24 cellular contexts compared by ENCODE assay signal in genomic region chr4:3655485-3656429, GRCh38.
A peak's percentile ranks its signal among the peaks of the same experiment; 100 is the strongest.
DNase-seq lines count a peak whose midpoint lies in the region; ATAC-seq and TF ChIP-seq lines count a peak whose summit lies in the region.
"Had no signal": no experiment of that assay in that cellular context is flagged by ENCODE, and none has a peak within 500 bp of the region (broad histone marks: within the 10 kb centered on the region; RNA-seq: fewer than 3 reads in every experiment).

No MANE protein-coding gene starts in this region.

- 52 to 56% methylated on average over 20 of the region's 20 CpGs for WGBS in upper lobe of left lung, 2 donors

- no peaks in the 10 kb centered on the region for H3K9me2 ChIP-seq in DOHH2 (replicated peaks; ENCODE audit: control insufficient read depth, low read length)

- no peak for TF ChIP-seq POLR2A in upper lobe of left lung (IDR thresholded peaks at IDR 0.05)

- H3K4me3 ChIP-seq in BLaER1, result no peak overlapping the region
- H3K4me3 ChIP-seq in DOHH2 (ENCODE audit: low read length), result peak overlapping the region; percentile 81
- H3K4me3 ChIP-seq in upper lobe of left lung, result no peak overlapping the region
- H3K4me3 ChIP-seq: gastroesophageal sphincter, left ventricle myocardium inferior, spleen had no signal

- peak; percentile 75 for DNase-seq in NCI-H510A treated with DMSO at 0.1 percent for 48 hours (lab: John Stamatoyannopoulos, UW)
- DNase-seq in iPS DF 19.7 (ENCODE audit: low read depth, low spot score), result peak; percentile 35
- DNase-seq in caudate nucleus (lab: John Stamatoyannopoulos, UW), result no peak
- DNase-seq in NAMALWA (ENCODE audit: low spot score), result no peak
- DNase-seq in upper lobe of left lung, result no peak
- DNase-seq: activated CD4-positive, alpha-beta T cell treated with anti-CD3 and anti-CD28 coated beads, Interleukin-2, amount 50 U/mL, for 48 hours; activated naive CD4-positive, alpha-beta T cell treated with anti-CD3 and anti-CD28 coated beads for 36 hours; activated T-cell treated with anti-CD3 and anti-CD28 coated beads, Interleukin-2, amount 50 U/mL, for 1 hour; CD4-positive, alpha-beta memory T cell; erythroblast; GOT3; left ventricle myocardium inferior; NCI-H1436 treated with DMSO at 0.1 percent for 48 hours; NCI-H446 treated with DMSO at 0.1 percent for 48 hours; SHP77 treated with DMSO at 0.1 percent for 48 hours; spleen; stimulated activated CD8-positive, alpha-beta memory T cell treated with anti-CD3 and anti-CD28 coated beads, Interleukin-4, amount 100 ng/mL, for 48 hours; T-helper 17 cell had no signal

- H3K4me1 ChIP-seq in BLaER1, result peaks cover 96% of the 10 kb centered on the region
- H3K4me1 ChIP-seq in DOHH2 (ENCODE audit: control insufficient read depth, low read length), result peaks cover 72% of the 10 kb centered on the region
- H3K4me1 ChIP-seq in upper lobe of left lung, result no peaks in the 10 kb centered on the region
- H3K4me1 ChIP-seq: gastroesophageal sphincter, left ventricle myocardium inferior had no signal

- peaks cover 35% of the 10 kb centered on the region for H3F3A ChIP-seq in DOHH2 (ENCODE audit: control insufficient read depth, insufficient read depth)

- H3K9me3 ChIP-seq in BLaER1 (no peaks in the 10 kb centered on the region), DOHH2 (ENCODE audit: control insufficient read depth, insufficient read depth, low read length) (no peaks in the 10 kb centered on the region), upper lobe of left lung (no peaks in the 10 kb centered on the region)
- H3K9me3 ChIP-seq: gastroesophageal sphincter, left ventricle myocardium inferior, neutrophil, spleen had no signal

- TF ChIP-seq CTCF in DOHH2 (IDR thresholded peaks at IDR 0.05; ENCODE audit: low read depth, low read length, poor library complexity, severe bottlenecking), result no peak
- no peak for TF ChIP-seq CTCF in upper lobe of left lung (IDR thresholded peaks at IDR 0.05)

- H3K27me3 ChIP-seq in BLaER1 (peaks cover 20% of the 10 kb centered on the region; the same call in 1 of the 2 replicates), DOHH2 (ENCODE audit: control insufficient read depth, low read length) (no peaks in the 10 kb centered on the region), upper lobe of left lung (no peaks in the 10 kb centered on the region)

- H3K27ac ChIP-seq in BLaER1, result no peak overlapping the region
- peak overlapping the region; percentile 99 for H3K27ac ChIP-seq in DOHH2 (ENCODE audit: low read depth, low read length)
- no peak overlapping the region for H3K27ac ChIP-seq in caudate nucleus (ENCODE audit: low read depth, low read length)
- no peak overlapping the region for H3K27ac ChIP-seq in upper lobe of left lung
- H3K27ac ChIP-seq: gastroesophageal sphincter, left ventricle myocardium inferior, neutrophil, VCaP had no signal

- H3K36me3 ChIP-seq in BLaER1 (no peaks in the 10 kb centered on the region), DOHH2 (ENCODE audit: control insufficient read depth, low read length) (no peaks in the 10 kb centered on the region), upper lobe of left lung (no peaks in the 10 kb centered on the region)
- H3K36me3 ChIP-seq: gastroesophageal sphincter, left ventricle myocardium inferior, neutrophil, spleen had no signal

- ATAC-seq in upper lobe of left lung (ENCODE audit: low FRiP score in 2 of 2) (no peak), GM18868 (IDR thresholded peaks at IDR 0.05; ENCODE audit: unreplicated experiment) (no peak)
- ATAC-seq: gastroesophageal sphincter, T-helper 17 cell had no signal

- H3K9ac ChIP-seq in BLaER1, result no peak overlapping the region

- H4K20me1 ChIP-seq in BLaER1, result 0 out of 2 replicates have a peak, but pooled peaks cover 4% of the 10 kb centered on the region
- no peaks in the 10 kb centered on the region for H4K20me1 ChIP-seq in DOHH2 (ENCODE audit: control insufficient read depth, insufficient read depth, low read depth, low read length)

- H3K79me2 ChIP-seq in DOHH2 (ENCODE audit: control insufficient read depth, low read length), result no peaks in the 10 kb centered on the region

- H3K4me2 ChIP-seq in BLaER1 (peak overlapping the region; percentile 71), DOHH2 (ENCODE audit: low read length) (peak overlapping the region; percentile 89)

- no peak for TF ChIP-seq EP300 in upper lobe of left lung (IDR thresholded peaks at IDR 0.05)

Comparison
In these comparisons a context has a peak if more than half of its experiments do, and no peak if none do; other contexts are left out.
1. DNase-seq: peak in NCI-H510A treated with DMSO at 0.1 percent for 48 hours (single experiment) and iPS DF 19.7 (single experiment); none in caudate nucleus (0 of 61), NAMALWA (single experiment) and upper lobe of left lung (0 of 2).